Comparison of ENCODE assay signal across 24 cellular contexts in the genomic region with DNA sequence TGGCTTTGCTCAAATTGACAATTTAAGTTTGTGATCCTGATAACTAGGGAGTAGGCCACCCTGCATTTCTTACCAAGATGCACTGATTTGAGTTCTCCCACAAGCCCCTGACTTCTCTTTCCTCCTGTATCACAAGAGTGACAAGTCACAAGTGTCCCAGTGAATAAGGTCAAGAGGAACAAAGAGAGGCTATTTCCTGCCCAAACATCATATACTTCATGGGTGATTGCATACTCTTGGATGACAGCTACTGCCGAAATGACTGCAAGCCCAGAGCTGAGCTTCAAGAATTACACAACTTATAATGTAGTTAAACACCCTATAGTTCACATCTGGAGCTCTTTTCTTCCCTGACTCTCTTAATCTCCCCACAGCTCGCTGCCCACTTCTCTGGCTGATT.
DNase-seq lines count a peak whose midpoint lies in the region; TF ChIP-seq lines count a peak whose summit lies in the region.
"Had no signal": no experiment of that assay in that cellular context is flagged by ENCODE, and none has a peak within 500 bp of the region (broad histone marks: within the 10 kb centered on the region; RNA-seq: fewer than 3 reads in every experiment).

No MANE protein-coding gene starts in this region.

- H3K79me2 ChIP-seq in GM23248 (ENCODE audit: insufficient read depth): no peaks in the 10 kb centered on the region

- in situ Hi-C loops in GM23248 (cut with MboI): no loop called here

- H3K4me2 ChIP-seq in BLaER1 treated with 17β-estradiol and CSF1 and Interleukin-3, amounts not matched to agents 10 nM and 100 nM: peak overlapping the region; percentile 41 to 77 (median 61)
- H3K4me2 ChIP-seq in GM23248 (ENCODE audit: unreplicated experiment): no peak overlapping the region

- H3K36me3 Mint-ChIP-seq in dendritic cell treated with granulocyte-macrophage colony-stimulating factor and Interleukin-4, amounts not matched to agents 40 ng/mL and 50 ng/mL, for 4 days (ENCODE audit: low read depth): no peaks in the 10 kb centered on the region
- H3K36me3 Mint-ChIP-seq in neural crest cell (ENCODE audit: low read depth): no peaks in the 10 kb centered on the region
- H3K36me3 Mint-ChIP-seq: activated naive CD4-positive, alpha-beta T cell treated with anti-CD3 and anti-CD28 coated beads, Interleukin-2, amount 50 U/mL, for 72 hours had no signal

- DNase-seq in DMS53 (lab: John Stamatoyannopoulos, UW): peak; percentile 82
- no peak for DNase-seq in neural crest cell (ENCODE audit: low read depth, low spot score)
- no peak for DNase-seq in SW 1271 (lab: John Stamatoyannopoulos, UW)
- DNase-seq in GM23248: no peak
- DNase-seq in amygdala (lab: John Stamatoyannopoulos, UW): no peak
- DNase-seq: activated CD4-positive, alpha-beta T cell treated with anti-CD3 and anti-CD28 coated beads, Interleukin-2, amount 50 U/mL, for 1 hour; activated effector memory CD4-positive, alpha-beta T cell treated with Interleukin-2 at 50 U/mL for 16 hours; activated T-cell treated with anti-CD3 and anti-CD28 coated beads, Interleukin-2, amount 50 U/mL, for 1 hour; anterior cingulate cortex; C1 segment of cervical spinal cord; Caco-2; hypothalamus; Kasumi-1; left cardiac atrium; NCI-H187 treated with DMSO at 0.1 percent for 48 hours; NCI-H69; SHP77 treated with DMSO at 0.1 percent for 48 hours; stimulated activated CD4-positive, alpha-beta T cell treated with anti-CD3 and anti-CD28 coated beads, Interleukin-12 subunit alpha, Interleukin-12 subunit beta, amount 100 ng/mL, for 4 hours; stimulated activated CD4-positive, alpha-beta T cell treated with anti-CD3 and anti-CD28 coated beads, Interleukin-2, amount 100 ng/mL, for 48 hours; T1000 had no signal

- H3K4me3 Mint-ChIP-seq in dendritic cell treated with granulocyte-macrophage colony-stimulating factor and Interleukin-4, amounts not matched to agents 40 ng/mL and 50 ng/mL, for 4 days: no peak overlapping the region
- H3K4me3 Mint-ChIP-seq in neural crest cell: no peak overlapping the region

- H3K9me3 Mint-ChIP-seq in dendritic cell treated with granulocyte-macrophage colony-stimulating factor and Interleukin-4, amounts not matched to agents 40 ng/mL and 50 ng/mL, for 4 days: no peaks in the 10 kb centered on the region
- H3K9me3 Mint-ChIP-seq in neural crest cell: no peaks in the 10 kb centered on the region
- H3K9me3 Mint-ChIP-seq: activated naive CD4-positive, alpha-beta T cell treated with anti-CD3 and anti-CD28 coated beads, Interleukin-2, amount 50 U/mL, for 72 hours had no signal

- H3K4me1 ChIP-seq in BLaER1 treated with 17β-estradiol and CSF1 and Interleukin-3, amounts not matched to agents 10 nM and 100 nM: peaks cover 22 to 38% (median 34%) of the 10 kb centered on the region in 10 experiments
- no peaks in the 10 kb centered on the region for H3K4me1 ChIP-seq in GM23248 (ENCODE audit: insufficient read depth)

- WGBS in GM23248 (ENCODE audit: low coverage in 1 of 2, low lambda C conversion rate in 2 of 2, missing lambda C conversion rate in 2 of 2), 2 experiments: 86 to 96% methylated on average over 2 of the region's 2 CpGs

- H4K20me1 ChIP-seq in BLaER1 treated with 17β-estradiol and CSF1 and Interleukin-3, amounts not matched to agents 10 nM and 100 nM: no peaks in the 10 kb centered on the region
- H4K20me1 ChIP-seq in GM23248 (ENCODE audit: insufficient read depth): no peaks in the 10 kb centered on the region

- no peaks in the 10 kb centered on the region for H3K27me3 ChIP-seq in BLaER1 treated with 17β-estradiol and CSF1 and Interleukin-3, amounts not matched to agents 10 nM and 100 nM
- H3K27me3 ChIP-seq in GM23248 (replicated peaks; ENCODE audit: insufficient read depth): peaks cover 6% of the 10 kb centered on the region; the same call in 1 of the 2 replicates
- H3K27me3 ChIP-seq: tibial nerve had no signal

- intact Hi-C loops in dendritic cell treated with granulocyte-macrophage colony-stimulating factor and Interleukin-4, amounts not matched to agents 40 ng/mL and 50 ng/mL, for 4 days (cut with micrococcal nuclease): no loop called here

- H3K27ac ChIP-seq in BLaER1 treated with 17β-estradiol and CSF1 and Interleukin-3, amounts not matched to agents 10 nM and 100 nM: peak overlapping the region in 8 of 11 experiments; percentile 8 to 68 (median 50); a peak in 11 of 22 replicates
- no peak overlapping the region for H3K27ac ChIP-seq in GM23248
- H3K27ac ChIP-seq: tibial nerve had no signal

- H3K9ac ChIP-seq in BLaER1 treated with 17β-estradiol and CSF1 and Interleukin-3, amounts not matched to agents 10 nM and 100 nM: peak overlapping the region in 5 of 11 experiments; percentile 9 to 44 (median 23); a peak in 4 of 22 replicates
- H3K9ac ChIP-seq in GM23248: no peak overlapping the region

- H3F3A ChIP-seq in GM23248 (ENCODE audit: insufficient read depth): no peaks in the 10 kb centered on the region

- no peaks in the 10 kb centered on the region for H3K36me3 ChIP-seq in BLaER1 treated with 17β-estradiol and CSF1 and Interleukin-3, amounts not matched to agents 10 nM and 100 nM
- H3K36me3 ChIP-seq in GM23248 (ENCODE audit: low read depth): no peaks in the 10 kb centered on the region
- H3K36me3 ChIP-seq: tibial nerve had no signal

- no peak for TF ChIP-seq CTCF in neural crest cell (conservative IDR thresholded peaks at IDR 0.05)

- no peak overlapping the region for H2AFZ ChIP-seq in GM23248

- no peaks in the 10 kb centered on the region for H3K27me3 Mint-ChIP-seq in dendritic cell treated with granulocyte-macrophage colony-stimulating factor and Interleukin-4, amounts not matched to agents 40 ng/mL and 50 ng/mL, for 4 days
- no peaks in the 10 kb centered on the region for H3K27me3 Mint-ChIP-seq in neural crest cell (ENCODE audit: low read depth)

- no peaks in the 10 kb centered on the region for H3K9me3 ChIP-seq in BLaER1 treated with 17β-estradiol and CSF1 and Interleukin-3, amounts not matched to agents 10 nM and 100 nM (replicated peaks in 1 of 11)
- no peaks in the 10 kb centered on the region for H3K9me3 ChIP-seq in GM23248 (ENCODE audit: low read depth)
- H3K9me3 ChIP-seq: Caco-2, tibial nerve had no signal

- H3K4me3 ChIP-seq in BLaER1 treated with 17β-estradiol and CSF1 and Interleukin-3, amounts not matched to agents 10 nM and 100 nM: no peak overlapping the region
- H3K4me3 ChIP-seq in GM23248: no peak overlapping the region
- H3K4me3 ChIP-seq: tibial nerve had no signal

- H3K9me2 ChIP-seq in GM23248 (ENCODE audit: insufficient read depth): no peaks in the 10 kb centered on the region

- H3K4me1 Mint-ChIP-seq in dendritic cell treated with granulocyte-macrophage colony-stimulating factor and Interleukin-4, amounts not matched to agents 40 ng/mL and 50 ng/mL, for 4 days (ENCODE audit: low read depth): peaks cover 34% of the 10 kb centered on the region
- H3K4me1 Mint-ChIP-seq in neural crest cell: peaks cover 66% of the 10 kb centered on the region

- peak overlapping the region; percentile 48 for H3K27ac Mint-ChIP-seq in dendritic cell treated with granulocyte-macrophage colony-stimulating factor and Interleukin-4, amounts not matched to agents 40 ng/mL and 50 ng/mL, for 4 days
- H3K27ac Mint-ChIP-seq in neural crest cell (ENCODE audit: unreplicated experiment): peak overlapping the region; percentile 76
- H3K27ac Mint-ChIP-seq: activated naive CD4-positive, alpha-beta T cell treated with anti-CD3 and anti-CD28 coated beads, Interleukin-2, amount 50 U/mL, for 72 hours had no signal
